ENCODE assay signal across 26 cellular contexts in genomic region chr3:139617656-139618268, GRCh38.
"Had no signal": no experiment of that assay in that cellular context is flagged by ENCODE, and none has a peak within 500 bp of the region (broad histone marks: within the 10 kb centered on the region; RNA-seq: fewer than 3 reads in every experiment).

No MANE protein-coding gene starts in this region.

- H3K27me3 ChIP-seq: neural progenitor cell, ovary, right atrium auricular region, right lobe of liver, stomach, testis, thyroid gland, transverse colon, upper lobe of left lung, vagina had no signal

- H2AFZ ChIP-seq: neural progenitor cell had no signal

- H3K4me2 ChIP-seq: neural progenitor cell had no signal

- DNase-seq: hippocampal formation; kidney; left colon; left ventricle myocardium inferior; mesendoderm; naive B cell; natural killer cell; nephron progenitor cell; ovary; right lobe of liver; stimulated activated CD4-positive, alpha-beta T cell treated with anti-CD3 and anti-CD28 coated beads, Interleukin-12 subunit alpha, Interleukin-12 subunit beta, amount 100 ng/mL, for 4 hours; stimulated activated CD4-positive, alpha-beta T cell treated with anti-CD3 and anti-CD28 coated beads, Interleukin-15, amount 100 ng/mL, for 24 hours; stimulated activated CD4-positive, alpha-beta T cell treated with anti-CD3 and anti-CD28 coated beads, Interleukin-2, amount 100 ng/mL, for 24 hours; stimulated activated CD4-positive, alpha-beta T cell treated with anti-CD3 and anti-CD28 coated beads, Interleukin-4, amount 100 ng/mL, for 1 hour; stimulated activated naive B cell treated with anti-CD40 and anti-IgM and Interleukin-4, amounts not matched to agents 10 μg/mL and 1 μg/mL and 100 μg/mL, for 72 hours; stimulated activated naive CD8-positive, alpha-beta T cell treated with anti-CD3 and anti-CD28 coated beads, Interleukin-15, Interleukin-2, amounts not matched to agents 100 U/mL and 50 U/mL, for 24 hours; stomach; testis; thyroid gland; transverse colon; upper lobe of left lung had no signal

- H3K9me3 ChIP-seq: left ventricle myocardium inferior, ovary, right atrium auricular region, right lobe of liver, stomach, testis, thyroid gland, transverse colon, upper lobe of left lung, vagina had no signal

- H3K36me3 ChIP-seq: neural progenitor cell, ovary, right atrium auricular region, right lobe of liver, stomach, thyroid gland, transverse colon, upper lobe of left lung, vagina had no signal

- H3K9ac ChIP-seq: neural progenitor cell had no signal

- H3K4me3 ChIP-seq: left ventricle myocardium inferior, lung, neural progenitor cell, ovary, right atrium auricular region, right lobe of liver, skin epidermis, stomach, testis, thyroid gland, transverse colon, upper lobe of left lung, vagina had no signal

- H3K27ac ChIP-seq: left ventricle myocardium inferior, neural progenitor cell, ovary, right atrium auricular region, right lobe of liver, skin epidermis, stomach, testis, thyroid gland, transverse colon, upper lobe of left lung, vagina had no signal

- H3K4me1 ChIP-seq: neural progenitor cell, right atrium auricular region, right lobe of liver, stomach, testis, thyroid gland, transverse colon, upper lobe of left lung, vagina had no signal

- ATAC-seq: left colon; natural killer cell; right lobe of liver; stimulated activated naive B cell treated with anti-CD40 and anti-IgM and Interleukin-4, amounts not matched to agents 10 μg/mL and 1 μg/mL and 100 μg/mL, for 72 hours; stimulated activated naive CD8-positive, alpha-beta T cell treated with anti-CD3 and anti-CD28 coated beads, Interleukin-15, Interleukin-2, amounts not matched to agents 100 U/mL and 50 U/mL, for 24 hours had no signal
